1 cellular context compared by ENCODE assay signal in genomic region chr3:149282322-149282721, GRCh38.
TF ChIP-seq lines count a peak whose summit lies in the region.

No MANE protein-coding gene starts in this region.

TF ChIP-seq in GM23338, 12 proteins besides CTCF, POLR2A, EP300 and RAD21 (continued from another document):
- TF ChIP-seq, protein P1, sequence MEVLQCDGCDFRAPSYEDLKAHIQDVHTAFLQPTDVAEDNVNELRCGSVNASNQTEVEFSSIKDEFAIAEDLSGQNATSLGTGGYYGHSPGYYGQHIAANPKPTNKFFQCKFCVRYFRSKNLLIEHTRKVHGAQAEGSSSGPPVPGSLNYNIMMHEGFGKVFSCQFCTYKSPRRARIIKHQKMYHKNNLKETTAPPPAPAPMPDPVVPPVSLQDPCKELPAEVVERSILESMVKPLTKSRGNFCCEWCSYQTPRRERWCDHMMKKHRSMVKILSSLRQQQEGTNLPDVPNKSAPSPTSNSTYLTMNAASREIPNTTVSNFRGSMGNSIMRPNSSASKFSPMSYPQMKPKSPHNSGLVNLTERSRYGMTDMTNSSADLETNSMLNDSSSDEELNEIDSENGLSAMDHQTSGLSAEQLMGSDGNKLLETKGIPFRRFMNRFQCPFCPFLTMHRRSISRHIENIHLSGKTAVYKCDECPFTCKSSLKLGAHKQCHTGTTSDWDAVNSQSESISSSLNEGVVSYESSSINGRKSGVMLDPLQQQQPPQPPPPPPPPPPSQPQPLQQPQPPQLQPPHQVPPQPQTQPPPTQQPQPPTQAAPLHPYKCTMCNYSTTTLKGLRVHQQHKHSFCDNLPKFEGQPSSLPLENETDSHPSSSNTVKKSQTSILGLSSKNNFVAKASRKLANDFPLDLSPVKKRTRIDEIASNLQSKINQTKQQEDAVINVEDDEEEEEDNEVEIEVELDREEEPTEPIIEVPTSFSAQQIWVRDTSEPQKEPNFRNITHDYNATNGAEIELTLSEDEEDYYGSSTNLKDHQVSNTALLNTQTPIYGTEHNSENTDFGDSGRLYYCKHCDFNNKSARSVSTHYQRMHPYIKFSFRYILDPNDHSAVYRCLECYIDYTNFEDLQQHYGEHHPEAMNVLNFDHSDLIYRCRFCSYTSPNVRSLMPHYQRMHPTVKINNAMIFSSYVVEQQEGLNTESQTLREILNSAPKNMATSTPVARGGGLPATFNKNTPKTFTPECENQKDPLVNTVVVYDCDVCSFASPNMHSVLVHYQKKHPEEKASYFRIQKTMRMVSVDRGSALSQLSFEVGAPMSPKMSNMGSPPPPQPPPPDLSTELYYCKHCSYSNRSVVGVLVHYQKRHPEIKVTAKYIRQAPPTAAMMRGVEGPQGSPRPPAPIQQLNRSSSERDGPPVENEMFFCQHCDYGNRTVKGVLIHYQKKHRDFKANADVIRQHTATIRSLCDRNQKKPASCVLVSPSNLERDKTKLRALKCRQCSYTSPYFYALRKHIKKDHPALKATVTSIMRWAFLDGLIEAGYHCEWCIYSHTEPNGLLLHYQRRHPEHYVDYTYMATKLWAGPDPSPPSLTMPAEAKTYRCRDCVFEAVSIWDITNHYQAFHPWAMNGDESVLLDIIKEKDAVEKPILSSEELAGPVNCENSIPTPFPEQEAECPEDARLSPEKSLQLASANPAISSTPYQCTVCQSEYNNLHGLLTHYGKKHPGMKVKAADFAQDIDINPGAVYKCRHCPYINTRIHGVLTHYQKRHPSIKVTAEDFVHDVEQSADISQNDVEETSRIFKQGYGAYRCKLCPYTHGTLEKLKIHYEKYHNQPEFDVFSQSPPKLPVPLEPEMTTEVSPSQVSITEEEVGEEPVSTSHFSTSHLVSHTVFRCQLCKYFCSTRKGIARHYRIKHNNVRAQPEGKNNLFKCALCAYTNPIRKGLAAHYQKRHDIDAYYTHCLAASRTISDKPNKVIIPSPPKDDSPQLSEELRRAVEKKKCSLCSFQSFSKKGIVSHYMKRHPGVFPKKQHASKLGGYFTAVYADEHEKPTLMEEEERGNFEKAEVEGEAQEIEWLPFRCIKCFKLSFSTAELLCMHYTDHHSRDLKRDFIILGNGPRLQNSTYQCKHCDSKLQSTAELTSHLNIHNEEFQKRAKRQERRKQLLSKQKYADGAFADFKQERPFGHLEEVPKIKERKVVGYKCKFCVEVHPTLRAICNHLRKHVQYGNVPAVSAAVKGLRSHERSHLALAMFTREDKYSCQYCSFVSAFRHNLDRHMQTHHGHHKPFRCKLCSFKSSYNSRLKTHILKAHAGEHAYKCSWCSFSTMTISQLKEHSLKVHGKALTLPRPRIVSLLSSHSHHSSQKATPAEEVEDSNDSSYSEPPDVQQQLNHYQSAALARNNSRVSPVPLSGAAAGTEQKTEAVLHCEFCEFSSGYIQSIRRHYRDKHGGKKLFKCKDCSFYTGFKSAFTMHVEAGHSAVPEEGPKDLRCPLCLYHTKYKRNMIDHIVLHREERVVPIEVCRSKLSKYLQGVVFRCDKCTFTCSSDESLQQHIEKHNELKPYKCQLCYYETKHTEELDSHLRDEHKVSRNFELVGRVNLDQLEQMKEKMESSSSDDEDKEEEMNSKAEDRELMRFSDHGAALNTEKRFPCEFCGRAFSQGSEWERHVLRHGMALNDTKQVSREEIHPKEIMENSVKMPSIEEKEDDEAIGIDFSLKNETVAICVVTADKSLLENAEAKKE (CRISPR knock-in tag; IDR thresholded peaks at IDR 0.05) = no peak
- no peak for TF ChIP-seq POLR2AphosphoS5 (IDR thresholded peaks at IDR 0.05; ENCODE audit: low read depth)
- TF ChIP-seq ZNF331 (CRISPR knock-in tag; IDR thresholded peaks at IDR 0.05; ENCODE audit: low read depth) = no peak
